ENCODE assay signal across 8 cellular contexts in the genomic region with DNA sequence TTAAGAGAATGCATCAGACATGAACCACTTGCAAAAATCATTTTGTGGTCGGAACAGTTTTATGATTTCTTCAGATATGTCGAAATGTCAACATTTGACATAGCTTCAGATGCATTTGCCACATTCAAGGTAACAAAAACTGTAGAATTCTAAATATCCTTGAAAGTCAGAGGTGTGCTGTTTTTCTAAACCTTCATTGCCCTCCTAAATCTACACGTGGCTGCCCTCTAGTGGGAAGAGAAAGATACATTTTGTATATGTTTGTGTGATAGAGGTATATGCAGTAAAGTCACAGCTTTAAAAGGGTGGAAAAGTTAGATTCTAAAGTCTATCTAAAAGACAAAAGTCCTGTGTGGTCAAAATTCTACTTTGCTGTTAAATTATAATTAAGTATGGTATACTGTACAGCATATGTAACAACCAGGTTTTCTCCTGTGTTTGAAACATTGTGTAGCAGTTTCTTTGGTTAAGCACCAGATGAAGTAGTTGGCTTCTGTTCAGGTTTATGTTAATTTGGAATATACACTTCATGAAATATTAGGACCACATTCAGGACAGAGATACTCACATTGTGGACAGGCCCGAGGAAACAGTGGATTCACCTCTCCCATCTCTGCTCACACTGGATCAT.
DNase-seq lines count a peak whose midpoint lies in the region; ATAC-seq and TF ChIP-seq lines count a peak whose summit lies in the region.

No MANE protein-coding gene starts in this region.

- no peaks in the 10 kb centered on the region for H3K9me3 Mint-ChIP-seq in activated CD8-positive, alpha-beta T cell treated with anti-CD3 and anti-CD28 coated beads, Interleukin-2, amount 10 ng/mL, durations not matched to agents 7 days and 5 days (ENCODE audit: insufficient read depth)

- H3K4me1 Mint-ChIP-seq in activated CD8-positive, alpha-beta T cell treated with anti-CD3 and anti-CD28 coated beads, Interleukin-2, amount 10 ng/mL, durations not matched to agents 7 days and 5 days (ENCODE audit: low read depth) = peaks cover 43% of the 10 kb centered on the region

- peaks cover 6% of the 10 kb centered on the region for H3K4me1 ChIP-seq in smooth muscle cell (ENCODE audit: low read depth)

- H3K27me3 ChIP-seq in smooth muscle cell (ENCODE audit: low read depth) = no peaks in the 10 kb centered on the region

- CTCF ChIA-PET in activated CD8-positive, alpha-beta T cell treated with anti-CD3 and anti-CD28 coated beads, Interleukin-2, amount 10 ng/mL, durations not matched to agents 7 days and 5 days (lab: Charles Lee) = interaction anchor here (0.7 to 4.5 kb wide), 64 partner anchors 9 to 998 kb away, joined by 3 to 61 read pairs (median 4); a partner anchor contains a TSS

- no peaks in the 10 kb centered on the region for H3K9me3 ChIP-seq in smooth muscle cell (replicated peaks; ENCODE audit: low read depth)

- H3K27me3 Mint-ChIP-seq in activated CD8-positive, alpha-beta T cell treated with anti-CD3 and anti-CD28 coated beads, Interleukin-2, amount 10 ng/mL, durations not matched to agents 7 days and 5 days (ENCODE audit: low read depth) = no peaks in the 10 kb centered on the region

- H3K4me3 Mint-ChIP-seq in activated CD8-positive, alpha-beta T cell treated with anti-CD3 and anti-CD28 coated beads, Interleukin-2, amount 10 ng/mL, durations not matched to agents 7 days and 5 days = no peak overlapping the region

- POLR2A ChIA-PET in activated CD8-positive, alpha-beta T cell treated with anti-CD3 and anti-CD28 coated beads, Interleukin-2, amount 10 ng/mL, durations not matched to agents 7 days and 5 days (lab: Charles Lee) = interaction anchor here (0.6 to 1.9 kb wide), 7 partner anchors 16 to 184 kb away, joined by 3 to 9 read pairs (median 5); no protein-coding TSS in a partner anchor

- 43% methylated on average over 4 of the region's 4 CpGs for WGBS in smooth muscle cell (ENCODE audit: low lambda C conversion rate)

- no peak overlapping the region for H2AFZ ChIP-seq in smooth muscle cell (ENCODE audit: low read depth)

- H3F3A ChIP-seq in smooth muscle cell (ENCODE audit: low read depth) = peaks cover 7% of the 10 kb centered on the region

- peak; percentile 60 for DNase-seq in CD1c-positive myeloid dendritic cell (ENCODE audit: extremely low spot score)
- no peak for DNase-seq in GM13976 (ENCODE audit: low spot score)
- peak; percentile 1 to 56 for DNase-seq in NCI-H526 (lab: John Stamatoyannopoulos, UW)
- DNase-seq in activated CD8-positive, alpha-beta T cell treated with anti-CD3 and anti-CD28 coated beads, Interleukin-2, amount 10 ng/mL, durations not matched to agents 7 days and 5 days = peak; percentile 74
- DNase-seq in germinal center (ENCODE audit: low spot score) = peak; percentile 50
- no peak for DNase-seq in smooth muscle cell (lab: John Stamatoyannopoulos, UW; ENCODE audit: unreplicated experiment)
- DNase-seq in OCI-M2 (lab: John Stamatoyannopoulos, UW; ENCODE audit: unreplicated experiment) = no peak

- no peak overlapping the region for H3K27ac ChIP-seq in smooth muscle cell (ENCODE audit: low read depth)

- H3K79me2 ChIP-seq in smooth muscle cell (ENCODE audit: low read depth) = peaks cover 4% of the 10 kb centered on the region

- H3K4me3 ChIP-seq in smooth muscle cell = no peak overlapping the region

- in situ Hi-C loops in GM13976 (cut with MboI; ENCODE audit: low sequenced_read_pairs, unreplicated experiment) = no loop called here

- TF ChIP-seq CTCF in GM13976 (IDR thresholded peaks at IDR 0.05; ENCODE audit: borderline replicate concordance, control extremely low read depth, extremely low read depth, insufficient read depth, missing control alignments) (peak; percentile 39), smooth muscle cell (IDR thresholded peaks at IDR 0.05; ENCODE audit: borderline replicate concordance, insufficient read depth, poor library complexity, severe bottlenecking) (peak; percentile 69)

- H4K20me1 ChIP-seq in smooth muscle cell (ENCODE audit: low read depth) = peaks cover 31% of the 10 kb centered on the region

- no peak overlapping the region for H3K9ac ChIP-seq in smooth muscle cell (ENCODE audit: low read depth)

- no peaks in the 10 kb centered on the region for H3K36me3 ChIP-seq in smooth muscle cell (ENCODE audit: low read depth)

- peaks cover 62% of the 10 kb centered on the region for H3K36me3 Mint-ChIP-seq in activated CD8-positive, alpha-beta T cell treated with anti-CD3 and anti-CD28 coated beads, Interleukin-2, amount 10 ng/mL, durations not matched to agents 7 days and 5 days (ENCODE audit: low read depth)

- ATAC-seq in activated CD8-positive, alpha-beta T cell treated with anti-CD3 and anti-CD28 coated beads, Interleukin-2, amount 10 ng/mL, durations not matched to agents 7 days and 5 days = no peak
- no peak for ATAC-seq in GM19452 (IDR thresholded peaks at IDR 0.05; ENCODE audit: unreplicated experiment)

- no peak overlapping the region for H3K4me2 ChIP-seq in smooth muscle cell

- H3K27ac Mint-ChIP-seq in activated CD8-positive, alpha-beta T cell treated with anti-CD3 and anti-CD28 coated beads, Interleukin-2, amount 10 ng/mL, durations not matched to agents 7 days and 5 days = peak overlapping the region; percentile 63

Comparison
In these comparisons a context has a peak if more than half of its experiments do, and no peak if none do; other contexts are left out.
1. DNase-seq: peak in CD1c-positive myeloid dendritic cell (single experiment), NCI-H526 (2 of 2), activated CD8-positive, alpha-beta T cell treated with anti-CD3 and anti-CD28 coated beads, Interleukin-2, amount 10 ng/mL, durations not matched to agents 7 days and 5 days (single experiment) and germinal center (single experiment); none in GM13976 (single experiment), smooth muscle cell (single experiment) and OCI-M2 (single experiment).